Comparison of ENCODE assay signal across 8 cellular contexts in the genomic region with DNA sequence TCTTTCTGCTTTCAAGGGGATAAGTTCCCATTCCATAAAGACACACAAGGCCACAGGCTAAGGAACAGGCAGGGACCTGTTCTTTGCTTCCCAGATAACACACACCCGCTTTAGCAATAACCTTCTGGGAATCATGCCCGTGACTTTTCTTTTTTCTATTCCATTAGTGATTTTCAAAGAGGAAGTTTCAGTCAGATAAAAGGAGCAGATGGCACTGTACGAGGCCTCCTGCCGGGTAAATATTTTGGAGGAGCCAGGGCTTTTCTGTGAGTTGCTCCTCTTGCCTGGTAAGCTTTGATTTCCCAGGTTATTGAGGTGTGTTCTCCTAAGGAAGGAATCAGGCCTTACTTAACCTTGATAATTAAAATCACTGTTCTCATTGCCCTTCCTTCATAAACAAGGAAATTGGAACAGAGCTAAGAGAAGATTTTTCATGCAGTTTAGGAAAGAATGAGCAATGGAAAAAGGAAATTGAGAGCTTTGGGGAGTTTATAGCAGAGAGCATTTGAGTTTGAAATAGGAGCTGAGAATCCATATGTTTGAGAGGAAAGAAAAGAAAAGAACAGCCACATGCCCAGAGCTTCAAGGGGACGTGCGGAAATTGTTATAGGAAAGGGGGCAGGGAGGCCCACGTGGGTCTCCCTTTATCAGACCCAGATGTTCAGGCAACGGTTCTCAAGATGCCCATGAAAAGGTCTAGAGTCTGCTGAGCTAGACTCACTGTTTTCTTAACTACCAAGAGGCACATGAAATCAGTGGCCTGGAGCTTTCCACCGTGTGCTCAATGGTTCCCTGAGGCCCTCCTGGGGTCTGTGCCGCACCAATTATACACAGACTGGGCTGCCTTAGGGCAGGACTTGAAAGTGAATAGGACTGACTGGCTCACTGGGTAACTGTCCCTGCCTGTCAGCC. TPM values are rescaled to one million over a fixed set of nuclear protein-coding genes. Genes with fewer than 3 reads are reported as not detected.
DNase-seq lines count a peak whose midpoint lies in the region; ATAC-seq, FAIRE-seq and TF ChIP-seq lines count a peak whose summit lies in the region.

No MANE protein-coding gene starts in this region.

- H3K27me3 Mint-ChIP-seq in activated naive CD4-positive, alpha-beta T cell treated with anti-CD3 and anti-CD28 coated beads for 36 hours (ENCODE audit: low read depth), result no peaks in the 10 kb centered on the region

- 97% methylated on average over 9 of the region's 10 CpGs for WGBS in HepG2 (ENCODE audit: low lambda C conversion rate)
- 49 to 58% methylated on average over 10 of the region's 10 CpGs for WGBS in thyroid gland, 2 donors

- TF ChIP-seq POLR2A in HepG2 (IDR thresholded peaks at IDR 0.05; ENCODE audit: insufficient read depth in 1 of 2, low read depth in 2 of 2, low read length in 2 of 2), result no peak
- TF ChIP-seq POLR2A in thyroid gland (IDR thresholded peaks at IDR 0.05), result no peak

- H3K36me3 ChIP-seq in HepG2 (replicated peaks in 1 of 2; ENCODE audit: control insufficient read depth in 1 of 2, insufficient read depth in 2 of 2, low read length in 2 of 2), result peaks cover 0 to 3% of the 10 kb centered on the region in 2 experiments; a peak in 3 of 5 replicates
- H3K36me3 ChIP-seq in thyroid gland, result no peaks in the 10 kb centered on the region

- H3K79me2 ChIP-seq in HepG2 (ENCODE audit: insufficient read depth, low read length), result peaks cover 15% of the 10 kb centered on the region

- POLR2A ChIA-PET in HepG2 (lab: Yijun Ruan, JAX), result interaction anchor here (1.0 kb wide), 1 partner anchor 13 kb away, joined by 3 read pairs; no protein-coding TSS in a partner anchor

- no peak overlapping the region for H2AFZ ChIP-seq in HepG2 (ENCODE audit: low read length)

- no peak overlapping the region for H3K27ac ChIP-seq in HepG2 (ENCODE audit: extremely low read length, insufficient read depth, low read length)
- peak overlapping the region; percentile 35 to 75 (median 52) for H3K27ac ChIP-seq in thyroid gland

- CTCF ChIA-PET in HepG2 (lab: Yijun Ruan, JAX; ENCODE audit: low intra/inter-chr PET ratio, low total read pairs), result no interaction called here
- CTCF ChIA-PET in activated naive CD4-positive, alpha-beta T cell treated with anti-CD3 and anti-CD28 coated beads for 36 hours (lab: Charles Lee), result no interaction called here

- TF ChIP-seq CTCF in HepG2 (CRISPR knock-in tag; IDR thresholded peaks at IDR 0.05) (no peak), thyroid gland (IDR thresholded peaks at IDR 0.05) (no peak)

- no peak for FAIRE-seq in HepG2 (lab: Jason Lieb, UNC)

- H3K27ac Mint-ChIP-seq in activated naive CD4-positive, alpha-beta T cell treated with anti-CD3 and anti-CD28 coated beads for 36 hours, result no peak overlapping the region

- no peak for ATAC-seq in HepG2

- no peak for TF ChIP-seq RAD21 in HepG2 (CRISPR knock-in tag; IDR thresholded peaks at IDR 0.05)

- in situ Hi-C loops in HepG2 (cut with HindIII; ENCODE audit: extremely low pct_ligation_motif_present, low pct_unique_long_range_greater_than_20kb), result no loop called here

- no TSS peak for BruUV-seq in HepG2 (replicated peaks; lab: Mats Ljungman, UMichigan)

- H3K27me3 ChIP-seq in HepG2 (ENCODE audit: control insufficient read depth in 1 of 2, insufficient read depth in 2 of 2, low read length in 2 of 2), result no peaks in the 10 kb centered on the region
- no peaks in the 10 kb centered on the region for H3K27me3 ChIP-seq in thyroid gland

- peaks cover 6% of the 10 kb centered on the region for H3K4me1 Mint-ChIP-seq in activated naive CD4-positive, alpha-beta T cell treated with anti-CD3 and anti-CD28 coated beads for 36 hours (ENCODE audit: low read depth)

- no peak for TF ChIP-seq EP300 in HepG2 (IDR thresholded peaks at IDR 0.05; ENCODE audit: low read depth in 2 of 2, low read length in 2 of 2)
- TF ChIP-seq EP300 in HepG2 (CRISPR knock-in tag; IDR thresholded peaks at IDR 0.05; ENCODE audit: borderline replicate concordance), result no peak

- no peak overlapping the region for H3K9ac ChIP-seq in HepG2 (ENCODE audit: insufficient read depth, low read depth, low read length)

- H3K4me3 Mint-ChIP-seq in activated naive CD4-positive, alpha-beta T cell treated with anti-CD3 and anti-CD28 coated beads for 36 hours, result no peak overlapping the region

- H4K20me1 ChIP-seq in HepG2 (ENCODE audit: insufficient read depth, low read length), result 0 out of 2 replicates have a peak, but pooled peaks cover 5% of the 10 kb centered on the region

- H3K9me3 Mint-ChIP-seq in activated naive CD4-positive, alpha-beta T cell treated with anti-CD3 and anti-CD28 coated beads for 36 hours, result no peaks in the 10 kb centered on the region

- no peak overlapping the region for H3K4me2 ChIP-seq in HepG2 (ENCODE audit: low read depth, low read length)

- peaks cover 22% of the 10 kb centered on the region for H3K4me1 ChIP-seq in HepG2 (ENCODE audit: insufficient read depth, low read length)
- peaks cover 16 to 60% of the 10 kb centered on the region in 2 donors for H3K4me1 ChIP-seq in thyroid gland

- peak; percentile 87 for DNase-seq in NCI-H1694 treated with DMSO at 0.1 percent for 48 hours (lab: John Stamatoyannopoulos, UW)
- peak; percentile 73 for DNase-seq in cerebellum (ENCODE audit: low spot score)
- no peak for DNase-seq in HepG2 (ENCODE audit: low spot score)
- DNase-seq in thyroid gland, result peak; percentile 52 to 59
- DNase-seq in stimulated activated naive CD4-positive, alpha-beta T cell treated with Interleukin-2 at 50 U/mL for 16 hours (lab: John Stamatoyannopoulos, UW), result no peak
- DNase-seq in activated CD8-positive, alpha-beta memory T cell treated with anti-CD3 and anti-CD28 coated beads, Interleukin-2, amount 50 U/mL, for 4 hours, result no peak
- no peak for DNase-seq in activated naive CD4-positive, alpha-beta T cell treated with anti-CD3 and anti-CD28 coated beads for 36 hours
- no peak for DNase-seq in effector CD4-positive, alpha-beta T cell

- H3K36me3 Mint-ChIP-seq in activated naive CD4-positive, alpha-beta T cell treated with anti-CD3 and anti-CD28 coated beads for 36 hours (ENCODE audit: low read depth), result no peaks in the 10 kb centered on the region

- H3K9me3 ChIP-seq in HepG2 (ENCODE audit: low read length) (no peaks in the 10 kb centered on the region), thyroid gland (no peaks in the 10 kb centered on the region)

- H3K4me3 ChIP-seq in HepG2 (replicated peaks in 1 of 3; ENCODE audit: insufficient read depth in 1 of 3, low read depth in 2 of 3, low read length in 3 of 3) (no peak overlapping the region), thyroid gland (replicated peaks in 1 of 3) (no peak overlapping the region)

- intact Hi-C loops in HepG2 (cut with micrococcal nuclease; ENCODE audit: unreplicated experiment), result no loop called here
- intact Hi-C loops in thyroid gland (cut with DNase I), result no loop called here
- intact Hi-C loops in activated naive CD4-positive, alpha-beta T cell treated with anti-CD3 and anti-CD28 coated beads for 36 hours (cut with micrococcal nuclease), result no loop called here

RNA-seq across cellular contexts. Expression of gene CHD9, which starts 31.0 kb away (rescaled TPM):
- total RNA-seq in cerebellum, result 185 TPM
- total RNA-seq in HepG2 (2016; rRNA removed; fragmentation: Illumina TruSeq; extraction: Trizol), result 27.7 and 31.0 TPM in 2 replicates
- total RNA-seq in HepG2 (2016; cell fraction: cytosol; rRNA removed; fragmentation: Illumina TruSeq; extraction: Trizol; ENCODE audit: low read depth), result 27.5 and 34.1 TPM in 2 replicates
- 24.3 and 27.8 TPM in 2 replicates for total RNA-seq in HepG2 (2016; cell fraction: insoluble cytoplasmic fraction; rRNA removed; fragmentation: Illumina TruSeq; extraction: Trizol)
- total RNA-seq in HepG2 (2016; cell fraction: membrane; rRNA removed; fragmentation: Illumina TruSeq; extraction: Trizol), result 36.3 and 42.8 TPM in 2 replicates
- 59.7 and 62.9 TPM in 2 replicates for total RNA-seq in HepG2 (2016; cell fraction: nucleus; rRNA removed; fragmentation: Illumina TruSeq; extraction: Trizol)
- 15.6 and 23.4 TPM in 2 replicates for polyA plus RNA-seq in HepG2 (2011; rRNA removed)
- polyA plus RNA-seq in HepG2 (2011; cell fraction: cytosol; rRNA removed), result 4.6 and 8.3 TPM in 2 replicates
- 14.2 and 15.9 TPM in 2 replicates for polyA plus RNA-seq in HepG2 (2011; cell fraction: nucleus; rRNA removed)
- polyA plus RNA-seq in HepG2 (2012), result 12.6 and 14.0 TPM in 2 replicates
- 3.8 and 4.6 TPM in 2 replicates for polyA plus RNA-seq in HepG2 (2016; cell fraction: cytosol; fragmentation: Illumina TruSeq; extraction: Trizol; ENCODE audit: low read depth)
- 13.8 and 14.0 TPM in 2 replicates for polyA plus RNA-seq in HepG2 (2016; cell fraction: insoluble cytoplasmic fraction; fragmentation: Illumina TruSeq; extraction: Trizol; ENCODE audit: low read depth)
- polyA plus RNA-seq in HepG2 (2016; cell fraction: membrane; fragmentation: Illumina TruSeq; extraction: Trizol; ENCODE audit: low read depth), result 4.5 and 4.8 TPM in 2 replicates
- polyA plus RNA-seq in HepG2 (2016; cell fraction: nucleus; fragmentation: Illumina TruSeq; extraction: Trizol; ENCODE audit: insufficient read depth, low read depth), result 28.9 and 31.3 TPM in 2 replicates
- polyA minus RNA-seq in HepG2 (2011; rRNA and poly(A)+ RNA removed; ENCODE audit: low replicate concordance), result 41.1 and 58.0 TPM in 2 replicates
- polyA minus RNA-seq in HepG2 (2011; cell fraction: cytosol; rRNA and poly(A)+ RNA removed), result 25.3 and 26.6 TPM in 2 replicates
- polyA minus RNA-seq in HepG2 (2011; cell fraction: nucleus; rRNA and poly(A)+ RNA removed), result 164 and 186 TPM in 2 replicates
- 100 to 1,000 TPM in 3 of 4 donors, 10 to 100 TPM in 1; 97.2 to 141 (median 108) TPM for total RNA-seq in thyroid gland
- total RNA-seq in activated naive CD4-positive, alpha-beta T cell treated with anti-CD3 and anti-CD28 coated beads for 36 hours, result 1 to 10 TPM; 9.4 to 9.7 TPM

RNA-seq across cellular contexts. Expression of gene CHD9NB, which starts 33.1 kb away (rescaled TPM):
- total RNA-seq in cerebellum (0.73 TPM), HepG2 (2016; rRNA removed; fragmentation: Illumina TruSeq; extraction: Trizol) (0.18 and 0.34 TPM in 2 replicates), thyroid gland (1 to 10 TPM in 1 of 4 donors, under 1 TPM in 1, not detected in 2; 0.63 to 1.3 TPM)
- 0.18 and 0.30 TPM in 2 replicates for total RNA-seq in HepG2 (2016; cell fraction: cytosol; rRNA removed; fragmentation: Illumina TruSeq; extraction: Trizol; ENCODE audit: low read depth)
- total RNA-seq in HepG2 (2016; cell fraction: insoluble cytoplasmic fraction; rRNA removed; fragmentation: Illumina TruSeq; extraction: Trizol), result 0.39 and 0.67 TPM in 2 replicates
- 0.46 and 0.55 TPM in 2 replicates for total RNA-seq in HepG2 (2016; cell fraction: membrane; rRNA removed; fragmentation: Illumina TruSeq; extraction: Trizol)
- total RNA-seq in HepG2 (2016; cell fraction: nucleus; rRNA removed; fragmentation: Illumina TruSeq; extraction: Trizol), result 0.59 and 0.72 TPM in 2 replicates
- 0.05 and 0.17 TPM in 2 replicates for polyA plus RNA-seq in HepG2 (2011; rRNA removed)
- 0.10 and 0.13 TPM in 2 replicates for polyA plus RNA-seq in HepG2 (2011; cell fraction: cytosol; rRNA removed)
- polyA plus RNA-seq in HepG2 (2011; cell fraction: nucleus; rRNA removed), result 0.55 and 0.87 TPM in 2 replicates
- polyA plus RNA-seq in HepG2 (2012), result 0.28 and 0.34 TPM in 2 replicates
- 0.19 and 0.37 TPM in 2 replicates for polyA plus RNA-seq in HepG2 (2016; cell fraction: cytosol; fragmentation: Illumina TruSeq; extraction: Trizol; ENCODE audit: low read depth)
- polyA plus RNA-seq in HepG2 (2016; cell fraction: insoluble cytoplasmic fraction; fragmentation: Illumina TruSeq; extraction: Trizol; ENCODE audit: low read depth), result 0.37 and 0.45 TPM in 2 replicates
- 0.31 and 0.35 TPM in 2 replicates for polyA plus RNA-seq in HepG2 (2016; cell fraction: membrane; fragmentation: Illumina TruSeq; extraction: Trizol; ENCODE audit: low read depth)
- polyA plus RNA-seq in HepG2 (2016; cell fraction: nucleus; fragmentation: Illumina TruSeq; extraction: Trizol; ENCODE audit: insufficient read depth, low read depth), result 0.37 and 0.73 TPM in 2 replicates
- polyA minus RNA-seq in HepG2 (2011; rRNA and poly(A)+ RNA removed; ENCODE audit: low replicate concordance), result 0.46 and 0.47 TPM in 2 replicates
- not detected in 2 replicates for polyA minus RNA-seq in HepG2 (2011; cell fraction: cytosol; rRNA and poly(A)+ RNA removed)
- 1.2 and 3.3 TPM in 2 replicates for polyA minus RNA-seq in HepG2 (2011; cell fraction: nucleus; rRNA and poly(A)+ RNA removed)
- under 1 TPM; 0.17 to 0.19 TPM for total RNA-seq in activated naive CD4-positive, alpha-beta T cell treated with anti-CD3 and anti-CD28 coated beads for 36 hours

Comparison
In these comparisons a context has a peak if more than half of its experiments do, and no peak if none do; other contexts are left out.
1. DNase-seq: peak in NCI-H1694 treated with DMSO at 0.1 percent for 48 hours (single experiment), cerebellum (single experiment) and thyroid gland (2 of 2); none in HepG2 (single experiment), stimulated activated naive CD4-positive, alpha-beta T cell treated with Interleukin-2 at 50 U/mL for 16 hours (single experiment), activated CD8-positive, alpha-beta memory T cell treated with anti-CD3 and anti-CD28 coated beads, Interleukin-2, amount 50 U/mL, for 4 hours (single experiment), activated naive CD4-positive, alpha-beta T cell treated with anti-CD3 and anti-CD28 coated beads for 36 hours (single experiment) and effector CD4-positive, alpha-beta T cell (single experiment).